8 cellular contexts compared by ENCODE assay signal in genomic region chr10:73247509-73248258, GRCh38. TPM values are rescaled to one million over a fixed set of nuclear protein-coding genes. Genes with fewer than 3 reads are reported as not detected.
DNase-seq lines count a peak whose midpoint lies in the region; ATAC-seq and TF ChIP-seq lines count a peak whose summit lies in the region.

No MANE protein-coding gene starts in this region.

- ATAC-seq in SK-N-SH treated with all-trans-retinoic acid at 6 μM for 48 hours (no peak), HG03196 (IDR thresholded peaks at IDR 0.05; ENCODE audit: unreplicated experiment) (no peak), GM21723 (IDR thresholded peaks at IDR 0.05; ENCODE audit: unreplicated experiment) (no peak)

- in situ Hi-C loops in HAP-1 (cut with MboI; ENCODE audit: low sequenced_read_pairs): no loop called here

- H3K4me3 ChIP-seq in HAP-1 (peak overlapping the region; percentile 84), fibroblast of the aortic adventitia (ENCODE audit: low read depth, low read length) (peak overlapping the region; percentile 90), spleen (peak overlapping the region; percentile 82 to 99 (median 92))

- TF ChIP-seq CTCF in fibroblast of the aortic adventitia (IDR thresholded peaks at IDR 0.05; ENCODE audit: insufficient read depth, low read length) (no peak), spleen (IDR thresholded peaks at IDR 0.05 in 8 of 11, conservative IDR thresholded peaks at IDR 0.05 in 3 of 11) (no peak)

- H3K9me3 ChIP-seq in HAP-1: no peaks in the 10 kb centered on the region
- H3K9me3 ChIP-seq in spleen: no peaks in the 10 kb centered on the region

- H3K36me3 ChIP-seq in HAP-1 (replicated peaks) (peaks cover 68% of the 10 kb centered on the region), spleen (peaks cover 0 to 62% (median 30%) of the 10 kb centered on the region in 6 donors)

- WGBS in spleen, 5 donors: 34 to 50% (median 44%) methylated on average over 4 of the region's 4 CpGs

- intact Hi-C loops in spleen (cut with DNase I; ENCODE audit: low total_unique reads): loop anchor here (10.0 kb wide), 1 partner anchor 153 kb away; the partner anchor contains the start of gene P4HA1

- no peaks in the 10 kb centered on the region for H3K27me3 ChIP-seq in HAP-1 (ENCODE audit: low read depth)
- no peaks in the 10 kb centered on the region for H3K27me3 ChIP-seq in spleen (replicated peaks in 1 of 7)

- peaks cover 19% of the 10 kb centered on the region for H3K4me1 ChIP-seq in HAP-1
- peaks cover 22 to 82% (median 64%) of the 10 kb centered on the region in 6 donors for H3K4me1 ChIP-seq in spleen

- no peak for TF ChIP-seq POLR2A in spleen (IDR thresholded peaks at IDR 0.05)

- DNase-seq in HAP-1 (ENCODE audit: low spot score in 2 of 2): peak in 1 of 2 experiments; percentile 28
- DNase-seq in fibroblast of the aortic adventitia (ENCODE audit: low read depth): no peak
- DNase-seq in spleen: no peak
- DNase-seq in middle frontal gyrus (ENCODE audit: extremely low spot score, low spot score): no peak
- DNase-seq in DMS79 (lab: John Stamatoyannopoulos, UW): no peak

- peak overlapping the region; percentile 80 to 94 (median 90) for H3K27ac ChIP-seq in spleen

TF ChIP-seq in SK-N-SH treated with all-trans-retinoic acid at 6 μM for 48 hours, 23 proteins besides CTCF, POLR2A, EP300 and RAD21:
- TF ChIP-seq CSRNP3 (CRISPR knock-in tag; IDR thresholded peaks at IDR 0.05) (peak; percentile 18; the same call in 1 of the 2 replicates), ESRRG (CRISPR knock-in tag; IDR thresholded peaks at IDR 0.05) (no peak), ISL1 (CRISPR knock-in tag; IDR thresholded peaks at IDR 0.05) (no peak), RARB (CRISPR knock-in tag; IDR thresholded peaks at IDR 0.05) (no peak), ZFP3 (CRISPR knock-in tag; IDR thresholded peaks at IDR 0.05) (no peak), ARNTL (CRISPR knock-in tag; IDR thresholded peaks at IDR 0.05; ENCODE audit: borderline replicate concordance, low read depth) (no peak), OSR1 (CRISPR knock-in tag; IDR thresholded peaks at IDR 0.05) (no peak)

RNA-seq across cellular contexts. Expression of gene DNAJC9, which starts 0.6 kb away (rescaled TPM):
- total RNA-seq in fibroblast of the aortic adventitia (ENCODE audit: low replicate concordance) (18.7 and 41.0 TPM in 2 replicates), spleen (10 to 100 TPM; 13.3 to 34.8 (median 21.7) TPM)
- polyA plus RNA-seq in spleen: 10 to 100 TPM; 12.1 to 21.1 (median 17.2) TPM

RNA-seq across cellular contexts. Expression of gene MRPS16, which starts 4.8 kb away (rescaled TPM):
- 45.4 and 83.2 TPM in 2 replicates for total RNA-seq in fibroblast of the aortic adventitia (ENCODE audit: low replicate concordance)
- 10 to 100 TPM; 33.2 to 63.2 (median 57.2) TPM for total RNA-seq in spleen
- polyA plus RNA-seq in spleen: 10 to 100 TPM; 49.8 to 74.6 (median 64.6) TPM
